In the genomic region with DNA sequence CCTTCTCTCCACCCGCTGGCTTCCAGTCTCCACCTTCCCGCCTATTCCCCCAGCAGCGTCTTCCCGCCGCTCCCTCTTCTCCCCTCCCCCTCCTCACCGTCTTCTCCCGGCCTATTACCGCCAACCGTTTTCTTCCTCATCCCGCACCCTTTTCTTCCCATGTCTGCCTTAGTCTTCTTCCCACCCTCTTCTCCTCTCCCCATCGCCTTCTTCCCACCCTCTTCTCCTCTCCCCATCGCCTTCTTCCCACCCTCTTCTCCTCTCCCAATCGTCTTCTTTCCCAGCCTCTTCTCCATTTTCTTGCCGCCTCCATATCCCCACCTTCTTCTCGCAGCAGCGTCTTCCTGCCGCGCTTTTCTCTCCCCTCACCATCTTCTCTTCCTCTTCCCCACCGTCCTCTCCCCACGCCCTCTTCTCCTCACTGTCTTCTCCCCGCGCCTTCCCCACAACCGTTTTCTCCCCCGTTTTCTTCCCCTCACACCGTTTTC, we compare ENCODE assay signal across 8 cellular contexts. TPM values are rescaled to one million over a fixed set of nuclear protein-coding genes. Genes with fewer than 3 reads are reported as not detected.
DNase-seq lines count a peak whose midpoint lies in the region; ATAC-seq and TF ChIP-seq lines count a peak whose summit lies in the region.
"Not testable (repeated sequence)": the region's sequence is repeated elsewhere in the genome, so short reads cannot be mapped to it uniquely, and the experiment has no call there.

No MANE protein-coding gene starts in this region.

- peak; percentile 21 for ATAC-seq in GM18502 (IDR thresholded peaks at IDR 0.05; ENCODE audit: poor library complexity, unreplicated experiment)
- peak; percentile 69 for ATAC-seq in mucosa of descending colon

- H3K9me3 ChIP-seq in mucosa of descending colon = not testable (repeated sequence)

- peak overlapping the region; percentile 69 for H3K27ac ChIP-seq in 22Rv1

- TF ChIP-seq CTCF in 22Rv1 (IDR thresholded peaks at IDR 0.05); fibroblast of villous mesenchyme (IDR thresholded peaks at IDR 0.05; ENCODE audit: insufficient read depth, low read depth, low read length); mucosa of descending colon (IDR thresholded peaks at IDR 0.05): not testable (repeated sequence)

- not testable (repeated sequence) for H3K36me3 ChIP-seq in mucosa of descending colon (ENCODE audit: low read depth)

- not testable (repeated sequence) for H3K4me1 ChIP-seq in mucosa of descending colon (ENCODE audit: low read depth)

- DNase-seq in NCI-H1417 (lab: John Stamatoyannopoulos, UW) = peak in 2 of 3 experiments; percentile 38 to 40
- DNase-seq in activated CD4-positive, CD25-positive, alpha-beta regulatory T cell treated with anti-CD3 and anti-CD28 coated beads, Interleukin-2, amount 50 U/mL, for 72 hours = peak; percentile 49
- DNase-seq in astrocyte of the hippocampus (ENCODE audit: low read depth, low spot score) = peak; percentile 37
- DNase-seq in fibroblast of villous mesenchyme (ENCODE audit: low read depth) = peak; percentile 63
- DNase-seq in mucosa of descending colon = peak in 2 of 3 donors; percentile 29 to 60
- DNase-seq in stimulated activated CD4-positive, alpha-beta T cell treated with anti-CD3 and anti-CD28 coated beads, Interleukin-12 subunit alpha, Interleukin-12 subunit beta, amount 100 ng/mL, for 24 hours (ENCODE audit: low read depth in 2 of 2) = peak; percentile 4 to 11

- intact Hi-C loops in mucosa of descending colon (cut with DNase I, micrococcal nuclease) = not testable (repeated sequence)

- H3K4me3 ChIP-seq in fibroblast of villous mesenchyme (ENCODE audit: low read depth, low read length) = peak overlapping the region; percentile 66
- not testable (repeated sequence) for H3K4me3 ChIP-seq in mucosa of descending colon

RNA-seq across cellular contexts. Expression of gene EVPLL, which starts 33.8 kb away (rescaled TPM):
- total RNA-seq in fibroblast of villous mesenchyme (not detected in 2 replicates), mucosa of descending colon (under 1 TPM in 2 of 3 donors, not detected in 1; 0.13 to 0.23 TPM)

RNA-seq across cellular contexts. Expression of gene SHMT1, which starts 48.1 kb away (rescaled TPM):
- total RNA-seq in fibroblast of villous mesenchyme = 13.2 and 14.2 TPM in 2 replicates
- 10 to 100 TPM; 30.0 to 49.3 (median 30.9) TPM for total RNA-seq in mucosa of descending colon

Comparison
In these comparisons a context has a peak if more than half of its experiments do, and no peak if none do; other contexts are left out.
1. DNase-seq: peak in every context shown above with its lines; median percentile 63 in fibroblast of villous mesenchyme; 49 in activated CD4-positive, CD25-positive, alpha-beta regulatory T cell treated with anti-CD3 and anti-CD28 coated beads, Interleukin-2, amount 50 U/mL, for 72 hours; 44 in mucosa of descending colon; 39 in NCI-H1417; 37 in astrocyte of the hippocampus; 8 in stimulated activated CD4-positive, alpha-beta T cell treated with anti-CD3 and anti-CD28 coated beads, Interleukin-12 subunit alpha, Interleukin-12 subunit beta, amount 100 ng/mL, for 24 hours.